Comparison of ENCODE assay signal across 14 cellular contexts in genomic region chr7:112981966-112982365, GRCh38.
DNase-seq lines count a peak whose midpoint lies in the region; ATAC-seq and TF ChIP-seq lines count a peak whose summit lies in the region.
"Had no signal": no experiment of that assay in that cellular context is flagged by ENCODE, and none has a peak within 500 bp of the region (broad histone marks: within the 10 kb centered on the region; RNA-seq: fewer than 3 reads in every experiment).

No MANE protein-coding gene starts in this region.

- WGBS in GM23248 (ENCODE audit: low coverage in 1 of 2, low lambda C conversion rate in 2 of 2, missing lambda C conversion rate in 2 of 2), 2 experiments: 81 to 83% methylated on average over 1 of the region's 1 CpG

- peaks cover 5% of the 10 kb centered on the region for H3K27me3 Mint-ChIP-seq in activated naive CD4-positive, alpha-beta T cell treated with anti-CD3 and anti-CD28 coated beads, Interleukin-2, amount 50 U/mL, for 24 hours
- H3K27me3 Mint-ChIP-seq in CD8-positive, alpha-beta T cell (ENCODE audit: low read depth): peaks cover 10% of the 10 kb centered on the region
- H3K27me3 Mint-ChIP-seq: stimulated activated naive B cell treated with anti-CD40 and anti-IgM and Interleukin-4, amounts not matched to agents 10 μg/mL and 1 μg/mL and 100 μg/mL, for 72 hours had no signal

- H3K79me2 ChIP-seq in GM23248 (ENCODE audit: insufficient read depth) (no peaks in the 10 kb centered on the region), osteoblast (ENCODE audit: insufficient read depth, low read length) (no peaks in the 10 kb centered on the region)

- H3K27ac Mint-ChIP-seq in activated naive CD4-positive, alpha-beta T cell treated with anti-CD3 and anti-CD28 coated beads, Interleukin-2, amount 50 U/mL, for 24 hours: peak overlapping the region; percentile 82
- no peak overlapping the region for H3K27ac Mint-ChIP-seq in CD8-positive, alpha-beta T cell
- H3K27ac Mint-ChIP-seq: activated CD4-positive, alpha-beta T cell treated with anti-CD3 and anti-CD28 coated beads for 36 hours; stimulated activated naive B cell treated with anti-CD40 and anti-IgM and Interleukin-4, amounts not matched to agents 10 μg/mL and 1 μg/mL and 100 μg/mL, for 72 hours had no signal

- ATAC-seq in HG03196 (IDR thresholded peaks at IDR 0.05; ENCODE audit: unreplicated experiment): peak; percentile 22
- ATAC-seq in CD8-positive, alpha-beta T cell: no peak
- ATAC-seq: activated CD4-positive, alpha-beta T cell treated with anti-CD3 and anti-CD28 coated beads for 36 hours; left lobe of liver had no signal

- CTCF ChIA-PET in CD8-positive, alpha-beta T cell (lab: Charles Lee): no interaction called here

- no peak overlapping the region for H3K4me3 ChIP-seq in GM23248
- no peak overlapping the region for H3K4me3 ChIP-seq in osteoblast (ENCODE audit: insufficient read depth, low read length)
- no peak overlapping the region for H3K4me3 ChIP-seq in CD8-positive, alpha-beta T cell (ENCODE audit: low read depth, low read length)

- no peak overlapping the region for H3K9ac ChIP-seq in GM23248

- no peak overlapping the region for H3K4me3 Mint-ChIP-seq in activated naive CD4-positive, alpha-beta T cell treated with anti-CD3 and anti-CD28 coated beads, Interleukin-2, amount 50 U/mL, for 24 hours
- H3K4me3 Mint-ChIP-seq in CD8-positive, alpha-beta T cell: no peak overlapping the region
- H3K4me3 Mint-ChIP-seq: activated CD4-positive, alpha-beta T cell treated with anti-CD3 and anti-CD28 coated beads for 36 hours had no signal

- H3F3A ChIP-seq in GM23248 (ENCODE audit: insufficient read depth): peaks cover 27% of the 10 kb centered on the region

- intact Hi-C loops in CD8-positive, alpha-beta T cell (cut with DNase I, micrococcal nuclease): no loop called here

- POLR2A ChIA-PET in CD8-positive, alpha-beta T cell (lab: Charles Lee): no interaction called here

- no peaks in the 10 kb centered on the region for H3K9me2 ChIP-seq in GM23248 (ENCODE audit: insufficient read depth)

- H3K36me3 ChIP-seq in GM23248 (ENCODE audit: low read depth) (no peaks in the 10 kb centered on the region), osteoblast (ENCODE audit: insufficient read depth, low read length) (no peaks in the 10 kb centered on the region)
- H3K36me3 ChIP-seq in CD8-positive, alpha-beta T cell (ENCODE audit: insufficient read depth, low read length): no peaks in the 10 kb centered on the region
- H3K36me3 ChIP-seq: neutrophil had no signal

- peak overlapping the region; percentile 17; the same call in 1 of the 2 replicates for H2AFZ ChIP-seq in GM23248
- H2AFZ ChIP-seq in osteoblast (ENCODE audit: low read length): no peak overlapping the region

- H3K9me3 ChIP-seq in GM23248 (ENCODE audit: low read depth) (no peaks in the 10 kb centered on the region), osteoblast (ENCODE audit: low read depth, low read length) (no peaks in the 10 kb centered on the region)
- H3K9me3 ChIP-seq in CD8-positive, alpha-beta T cell (ENCODE audit: low read length): no peaks in the 10 kb centered on the region
- H3K9me3 ChIP-seq: neutrophil had no signal

- no peaks in the 10 kb centered on the region for H3K9me3 Mint-ChIP-seq in activated naive CD4-positive, alpha-beta T cell treated with anti-CD3 and anti-CD28 coated beads, Interleukin-2, amount 50 U/mL, for 24 hours
- no peaks in the 10 kb centered on the region for H3K9me3 Mint-ChIP-seq in CD8-positive, alpha-beta T cell
- H3K9me3 Mint-ChIP-seq: stimulated activated naive B cell treated with anti-CD40 and anti-IgM and Interleukin-4, amounts not matched to agents 10 μg/mL and 1 μg/mL and 100 μg/mL, for 72 hours had no signal

- peak overlapping the region; percentile 9 for H3K4me2 ChIP-seq in GM23248 (ENCODE audit: unreplicated experiment)
- peak overlapping the region; percentile 25 for H3K4me2 ChIP-seq in osteoblast (ENCODE audit: insufficient read depth, low read length)

- H3K4me1 ChIP-seq in GM23248 (ENCODE audit: insufficient read depth): peaks cover 38% of the 10 kb centered on the region
- H3K4me1 ChIP-seq in osteoblast (ENCODE audit: insufficient read depth, low read length): peaks cover 27% of the 10 kb centered on the region
- no peaks in the 10 kb centered on the region for H3K4me1 ChIP-seq in CD8-positive, alpha-beta T cell (ENCODE audit: insufficient read depth, low read length)

- in situ Hi-C loops in GM23248 (cut with MboI): no loop called here

- no peak for DNase-seq in activated naive CD4-positive, alpha-beta T cell (lab: John Stamatoyannopoulos, UW)
- DNase-seq in GM23248: no peak
- no peak for DNase-seq in osteoblast (ENCODE audit: insufficient read length, low spot score, missing footprints)
- DNase-seq in CD8-positive, alpha-beta T cell: no peak
- DNase-seq in NCI-H2196 (lab: John Stamatoyannopoulos, UW; ENCODE audit: unreplicated experiment): no peak
- no peak for DNase-seq in OCI-M1 (lab: John Stamatoyannopoulos, UW)
- DNase-seq: activated CD4-positive, alpha-beta T cell treated with anti-CD3 and anti-CD28 coated beads for 36 hours; activated effector memory CD4-positive, alpha-beta T cell treated with Interleukin-2 at 50 U/mL for 16 hours; MV-4-11; stimulated activated naive B cell treated with anti-CD40 and anti-IgM and Interleukin-4, amounts not matched to agents 10 μg/mL and 1 μg/mL and 100 μg/mL, for 72 hours had no signal

- no peaks in the 10 kb centered on the region for H3K4me1 Mint-ChIP-seq in activated naive CD4-positive, alpha-beta T cell treated with anti-CD3 and anti-CD28 coated beads, Interleukin-2, amount 50 U/mL, for 24 hours
- no peaks in the 10 kb centered on the region for H3K4me1 Mint-ChIP-seq in CD8-positive, alpha-beta T cell (ENCODE audit: low read depth)
- H3K4me1 Mint-ChIP-seq: activated CD4-positive, alpha-beta T cell treated with anti-CD3 and anti-CD28 coated beads for 36 hours had no signal

- TF ChIP-seq CTCF in osteoblast (IDR thresholded peaks at IDR 0.05; ENCODE audit: extremely low read depth, low read depth, low read length): no peak
- TF ChIP-seq CTCF in CD8-positive, alpha-beta T cell (IDR thresholded peaks at IDR 0.05): no peak

- no peak overlapping the region for H3K27ac ChIP-seq in GM23248
- H3K27ac ChIP-seq in osteoblast (ENCODE audit: low read depth, low read length): no peak overlapping the region
- no peak overlapping the region for H3K27ac ChIP-seq in CD8-positive, alpha-beta T cell (ENCODE audit: low read depth, low read length)
- H3K27ac ChIP-seq: neutrophil had no signal

- H3K36me3 Mint-ChIP-seq in activated naive CD4-positive, alpha-beta T cell treated with anti-CD3 and anti-CD28 coated beads, Interleukin-2, amount 50 U/mL, for 24 hours: no peaks in the 10 kb centered on the region
- H3K36me3 Mint-ChIP-seq in CD8-positive, alpha-beta T cell: no peaks in the 10 kb centered on the region
- H3K36me3 Mint-ChIP-seq: stimulated activated naive B cell treated with anti-CD40 and anti-IgM and Interleukin-4, amounts not matched to agents 10 μg/mL and 1 μg/mL and 100 μg/mL, for 72 hours had no signal

- H4K20me1 ChIP-seq in GM23248 (ENCODE audit: insufficient read depth) (no peaks in the 10 kb centered on the region), osteoblast (ENCODE audit: insufficient read depth, low read length) (no peaks in the 10 kb centered on the region)

- H3K27me3 ChIP-seq in GM23248 (replicated peaks; ENCODE audit: insufficient read depth): no peaks in the 10 kb centered on the region
- H3K27me3 ChIP-seq in osteoblast (ENCODE audit: insufficient read depth, low read length): no peaks in the 10 kb centered on the region
- no peaks in the 10 kb centered on the region for H3K27me3 ChIP-seq in CD8-positive, alpha-beta T cell (ENCODE audit: insufficient read depth, low read length)
- H3K27me3 ChIP-seq: neutrophil had no signal
